In genomic region chr17:68570531-68570930, GRCh38 we compare ENCODE assay signal across 27 cellular contexts. TPM values are rescaled to one million over a fixed set of nuclear protein-coding genes. Genes with fewer than 3 reads are reported as not detected.
"Had no signal": no experiment of that assay in that cellular context is flagged by ENCODE, and none has a peak within 500 bp of the region (broad histone marks: within the 10 kb centered on the region; RNA-seq: fewer than 3 reads in every experiment).

No MANE protein-coding gene starts in this region.

- H3K27ac ChIP-seq: adrenal gland, body of pancreas, colonic mucosa, epithelial cell of prostate, esophagus squamous epithelium, gastroesophageal sphincter, heart right ventricle had no signal

- H3K4me3 ChIP-seq: adrenal gland, body of pancreas, colonic mucosa, esophagus squamous epithelium, gastroesophageal sphincter, heart right ventricle had no signal

- H3K36me3 ChIP-seq: adrenal gland, colonic mucosa, esophagus squamous epithelium, gastroesophageal sphincter had no signal

- ATAC-seq: activated CD4-positive, alpha-beta T cell treated with anti-CD3 and anti-CD28 coated beads for 36 hours; activated CD8-positive, alpha-beta memory T cell treated with anti-CD3 and anti-CD28 coated beads, Interleukin-2, amount 10 ng/mL, durations not matched to agents 7 days and 5 days; activated CD8-positive, alpha-beta T cell treated with anti-CD3 and anti-CD28 coated beads, Interleukin-2, amount 10 ng/mL, durations not matched to agents 7 days and 5 days; body of pancreas; gastroesophageal sphincter; heart right ventricle had no signal

- DNase-seq: activated CD4-positive, alpha-beta memory T cell treated with anti-CD3 and anti-CD28 coated beads for 36 hours; activated CD4-positive, alpha-beta T cell treated with anti-CD3 and anti-CD28 coated beads for 36 hours; activated CD4-positive, alpha-beta T cell treated with anti-CD3 and anti-CD28 coated beads, Interleukin-2, amount 10 ng/mL, durations not matched to agents 24 days and 14 days; activated CD4-positive, CD25-positive, alpha-beta regulatory T cell; activated CD4-positive, CD25-positive, alpha-beta regulatory T cell treated with anti-CD3 and anti-CD28 coated beads, Interleukin-2, amount 50 U/mL, for 72 hours; activated CD8-positive, alpha-beta memory T cell treated with anti-CD3 and anti-CD28 coated beads, Interleukin-2, amount 10 ng/mL, durations not matched to agents 7 days and 5 days; activated CD8-positive, alpha-beta memory T cell treated with anti-CD3 and anti-CD28 coated beads, Interleukin-2, amount 50 U/mL, for 4 hours; activated CD8-positive, alpha-beta T cell treated with anti-CD3 and anti-CD28 coated beads, Interleukin-2, amount 10 ng/mL, durations not matched to agents 7 days and 5 days; activated effector memory CD4-positive, alpha-beta T cell treated with anti-CD3 and anti-CD28 coated beads, Interleukin-2, amount 50 U/mL, for 16 hours; activated naive CD4-positive, alpha-beta T cell treated with anti-CD3 and anti-CD28 coated beads for 36 hours; activated T-cell treated with anti-CD3 and anti-CD28 coated beads, Interleukin-2, amount 50 U/mL, for 1 hour; activated T-cell treated with anti-CD3 and anti-CD28 coated beads, Interleukin-2, amount 50 U/mL, for 48 hours; adrenal gland; amygdala; aorta; body of pancreas; central memory CD4-positive, alpha-beta T cell; cerebellar nuclear complex; colonic mucosa; effector CD8-positive, alpha-beta T cell; esophagus squamous epithelium; foreskin melanocyte; heart right ventricle; T-helper 2 cell had no signal

- H3K27me3 ChIP-seq: adrenal gland, body of pancreas, colonic mucosa, esophagus squamous epithelium, gastroesophageal sphincter, heart right ventricle had no signal

- H3K4me1 ChIP-seq: adrenal gland, body of pancreas, colonic mucosa had no signal

RNA-seq across cellular contexts. Expression of gene FAM20A, which starts 30.6 kb away (rescaled TPM):
- polyA plus RNA-seq: endothelial cell of umbilical vein had no signal
